In genomic region chr6:35036059-35036827, GRCh38 we compare ENCODE assay signal across 15 cellular contexts.
DNase-seq lines count a peak whose midpoint lies in the region; ATAC-seq and TF ChIP-seq lines count a peak whose summit lies in the region.
"Had no signal": no experiment of that assay in that cellular context is flagged by ENCODE, and none has a peak within 500 bp of the region (broad histone marks: within the 10 kb centered on the region; RNA-seq: fewer than 3 reads in every experiment).

No MANE protein-coding gene starts in this region.

- H3K4me1 ChIP-seq in left lung: peaks cover 26 to 42% of the 10 kb centered on the region in 2 donors
- peaks cover 48 to 92% of the 10 kb centered on the region in 2 donors for H3K4me1 ChIP-seq in thoracic aorta (ENCODE audit: control insufficient read depth in 1 of 2, low read depth in 2 of 2)
- H3K4me1 ChIP-seq: A549 had no signal

- TF ChIP-seq CTCF in left lung (IDR thresholded peaks at IDR 0.05): no peak
- no peak for TF ChIP-seq CTCF in thoracic aorta (IDR thresholded peaks at IDR 0.05)

- H3K27me3 ChIP-seq in left lung (no peaks in the 10 kb centered on the region), thoracic aorta (replicated peaks; ENCODE audit: insufficient read depth) (no peaks in the 10 kb centered on the region)
- H3K27me3 ChIP-seq: ovary, SJCRH30 had no signal

- H3K36me3 ChIP-seq in left lung (peaks cover 0 to 7% of the 10 kb centered on the region in 2 donors), thoracic aorta (no peaks in the 10 kb centered on the region)
- H3K36me3 ChIP-seq: ovary had no signal

- peak; percentile 56 for DNase-seq in NCI-H345 (lab: John Stamatoyannopoulos, UW)
- no peak for DNase-seq in NCI-H345 treated with DMSO at 0.1 percent for 48 hours (lab: John Stamatoyannopoulos, UW; ENCODE audit: unreplicated experiment)
- peak; percentile 25 for DNase-seq in NCI-H2171 treated with DMSO at 0.1 percent for 48 hours (lab: John Stamatoyannopoulos, UW)
- DNase-seq in left lung: peak in 1 of 2 donors; percentile 54
- no peak for DNase-seq in thoracic aorta (ENCODE audit: low spot score)
- DNase-seq in GDM1 (lab: John Stamatoyannopoulos, UW): no peak
- no peak for DNase-seq in pons (ENCODE audit: low spot score)
- DNase-seq in SIG-M5 treated with dmso at 0.1 percent for 504 hours (lab: John Stamatoyannopoulos, UW; ENCODE audit: unreplicated experiment): no peak
- DNase-seq: activated CD8-positive, alpha-beta memory T cell treated with anti-CD3 and anti-CD28 coated beads, Interleukin-2, amount 50 U/mL, for 48 hours; CD8-positive, alpha-beta memory T cell; immature natural killer cell; ovary; SJCRH30; stimulated activated naive CD8-positive, alpha-beta T cell treated with anti-CD3 and anti-CD28 coated beads, Interleukin-15, amount 100 ng/mL, for 72 hours had no signal

- no peaks in the 10 kb centered on the region for H3K9me3 ChIP-seq in left lung
- H3K9me3 ChIP-seq in thoracic aorta: no peaks in the 10 kb centered on the region
- H3K9me3 ChIP-seq: A549, ovary, SJCRH30 had no signal

- peak; percentile 62 for ATAC-seq in left lung
- ATAC-seq in thoracic aorta (ENCODE audit: insufficient number of reproducible peaks, low FRiP score, low read depth): no peak
- ATAC-seq: A549; stimulated activated naive CD8-positive, alpha-beta T cell treated with anti-CD3 and anti-CD28 coated beads, Interleukin-15, amount 100 ng/mL, for 72 hours had no signal

- intact Hi-C loops in left lung (cut with DNase I): no loop called here

- H3K4me3 ChIP-seq in left lung (no peak overlapping the region), thoracic aorta (no peak overlapping the region)
- H3K4me3 ChIP-seq: A549, ovary, SJCRH30 had no signal

- H3K27ac ChIP-seq in left lung (peak overlapping the region; percentile 70 to 80), thoracic aorta (peak overlapping the region; percentile 88 to 89)
- H3K27ac ChIP-seq: A549, ovary, SJCRH30 had no signal

Comparison
In these comparisons a context has a peak if more than half of its experiments do, and no peak if none do; other contexts are left out.
1. DNase-seq: peak in NCI-H345 (single experiment) and NCI-H2171 treated with DMSO at 0.1 percent for 48 hours (single experiment); none in NCI-H345 treated with DMSO at 0.1 percent for 48 hours (single experiment), thoracic aorta (single experiment), GDM1 (single experiment), pons (single experiment) and SIG-M5 treated with dmso at 0.1 percent for 504 hours (single experiment).